ENCODE assay signal across 1 cellular context in the genomic region with DNA sequence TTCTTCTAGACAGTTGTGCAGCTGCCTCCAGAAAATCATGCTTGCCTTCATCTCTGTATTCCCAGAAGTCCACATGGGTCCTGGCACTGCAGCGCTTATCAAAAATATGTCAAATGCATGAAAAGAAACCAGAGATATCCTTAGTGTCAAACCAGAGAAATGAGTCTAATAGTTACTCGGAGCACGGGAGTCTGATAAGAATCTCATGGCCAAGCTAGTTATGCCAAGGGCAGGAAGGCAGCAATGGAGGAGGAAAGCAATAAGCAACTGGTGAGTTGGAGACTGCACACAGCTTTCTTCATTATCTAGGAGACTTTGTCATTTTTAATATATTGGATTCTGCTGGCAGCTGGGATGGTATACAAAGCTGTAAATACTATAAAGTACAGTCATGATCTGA.
TF ChIP-seq lines count a peak whose summit lies in the region.

No MANE protein-coding gene starts in this region.

TF ChIP-seq in SK-N-SH treated with all-trans-retinoic acid at 6 μM for 48 hours, 23 proteins besides CTCF, POLR2A, EP300 and RAD21 (continued from another document):
- TF ChIP-seq, protein P1, sequence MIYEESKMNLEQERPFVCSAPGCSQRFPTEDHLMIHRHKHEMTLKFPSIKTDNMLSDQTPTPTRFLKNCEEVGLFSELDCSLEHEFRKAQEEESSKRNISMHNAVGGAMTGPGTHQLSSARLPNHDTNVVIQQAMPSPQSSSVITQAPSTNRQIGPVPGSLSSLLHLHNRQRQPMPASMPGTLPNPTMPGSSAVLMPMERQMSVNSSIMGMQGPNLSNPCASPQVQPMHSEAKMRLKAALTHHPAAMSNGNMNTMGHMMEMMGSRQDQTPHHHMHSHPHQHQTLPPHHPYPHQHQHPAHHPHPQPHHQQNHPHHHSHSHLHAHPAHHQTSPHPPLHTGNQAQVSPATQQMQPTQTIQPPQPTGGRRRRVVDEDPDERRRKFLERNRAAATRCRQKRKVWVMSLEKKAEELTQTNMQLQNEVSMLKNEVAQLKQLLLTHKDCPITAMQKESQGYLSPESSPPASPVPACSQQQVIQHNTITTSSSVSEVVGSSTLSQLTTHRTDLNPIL (CRISPR knock-in tag; IDR thresholded peaks at IDR 0.05; ENCODE audit: low read depth), result no peak
- TF ChIP-seq, protein P2, sequence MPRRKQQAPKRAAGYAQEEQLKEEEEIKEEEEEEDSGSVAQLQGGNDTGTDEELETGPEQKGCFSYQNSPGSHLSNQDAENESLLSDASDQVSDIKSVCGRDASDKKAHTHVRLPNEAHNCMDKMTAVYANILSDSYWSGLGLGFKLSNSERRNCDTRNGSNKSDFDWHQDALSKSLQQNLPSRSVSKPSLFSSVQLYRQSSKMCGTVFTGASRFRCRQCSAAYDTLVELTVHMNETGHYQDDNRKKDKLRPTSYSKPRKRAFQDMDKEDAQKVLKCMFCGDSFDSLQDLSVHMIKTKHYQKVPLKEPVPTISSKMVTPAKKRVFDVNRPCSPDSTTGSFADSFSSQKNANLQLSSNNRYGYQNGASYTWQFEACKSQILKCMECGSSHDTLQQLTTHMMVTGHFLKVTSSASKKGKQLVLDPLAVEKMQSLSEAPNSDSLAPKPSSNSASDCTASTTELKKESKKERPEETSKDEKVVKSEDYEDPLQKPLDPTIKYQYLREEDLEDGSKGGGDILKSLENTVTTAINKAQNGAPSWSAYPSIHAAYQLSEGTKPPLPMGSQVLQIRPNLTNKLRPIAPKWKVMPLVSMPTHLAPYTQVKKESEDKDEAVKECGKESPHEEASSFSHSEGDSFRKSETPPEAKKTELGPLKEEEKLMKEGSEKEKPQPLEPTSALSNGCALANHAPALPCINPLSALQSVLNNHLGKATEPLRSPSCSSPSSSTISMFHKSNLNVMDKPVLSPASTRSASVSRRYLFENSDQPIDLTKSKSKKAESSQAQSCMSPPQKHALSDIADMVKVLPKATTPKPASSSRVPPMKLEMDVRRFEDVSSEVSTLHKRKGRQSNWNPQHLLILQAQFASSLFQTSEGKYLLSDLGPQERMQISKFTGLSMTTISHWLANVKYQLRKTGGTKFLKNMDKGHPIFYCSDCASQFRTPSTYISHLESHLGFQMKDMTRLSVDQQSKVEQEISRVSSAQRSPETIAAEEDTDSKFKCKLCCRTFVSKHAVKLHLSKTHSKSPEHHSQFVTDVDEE (CRISPR knock-in tag; IDR thresholded peaks at IDR 0.05), result 0 out of 2 replicates have a peak, but pooled peaks have one; percentile 15
- TF ChIP-seq ZNF565 (CRISPR knock-in tag; conservative IDR thresholded peaks at IDR 0.05; ENCODE audit: low read depth), result no peak
